In the genomic region with DNA sequence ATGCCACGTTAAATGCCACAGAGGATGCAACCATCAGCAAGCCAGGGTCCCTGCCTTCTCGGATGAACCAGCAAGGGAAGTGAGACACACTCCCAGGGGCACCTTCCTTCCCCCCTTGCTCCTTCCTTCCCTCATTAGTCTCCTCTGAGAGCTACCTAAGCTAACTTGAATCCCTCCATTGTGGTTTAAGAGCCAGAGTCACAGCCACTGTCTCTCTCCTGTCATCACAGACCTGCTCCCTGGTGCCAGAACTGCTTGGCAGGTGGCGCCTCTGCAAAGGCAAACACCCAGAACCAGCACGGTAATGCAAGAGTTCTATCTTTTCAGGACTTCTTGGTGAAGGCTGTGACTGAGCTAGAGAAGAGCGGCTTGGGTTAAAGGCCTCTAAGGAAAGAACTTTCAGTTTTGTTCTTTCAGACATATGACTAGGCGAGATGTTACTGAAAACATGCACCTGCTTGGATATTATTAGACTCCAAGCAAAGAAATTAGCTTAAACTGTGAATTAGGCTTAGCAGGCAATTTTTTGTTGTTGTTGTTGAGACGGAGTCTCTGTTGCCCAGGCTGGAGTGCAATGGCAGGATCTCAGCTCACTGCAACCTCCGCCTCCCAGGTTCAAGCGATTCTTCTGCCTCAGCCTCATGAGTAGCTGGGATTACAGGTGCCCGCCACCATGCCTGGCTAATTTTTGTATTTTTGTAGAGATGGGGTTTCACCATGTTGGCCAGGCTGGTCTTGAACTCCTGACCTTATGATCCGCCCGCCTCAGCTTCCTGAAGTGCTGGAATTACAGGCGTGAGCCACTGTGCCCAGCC, we compare ENCODE assay signal across 7 cellular contexts. TPM values are rescaled to one million over a fixed set of nuclear protein-coding genes. Genes with fewer than 3 reads are reported as not detected.
DNase-seq lines count a peak whose midpoint lies in the region; ATAC-seq and TF ChIP-seq lines count a peak whose summit lies in the region.
"Not testable (repeated sequence)": the region's sequence is repeated elsewhere in the genome, so short reads cannot be mapped to it uniquely, and the experiment has no call there.

No MANE protein-coding gene starts in this region.

- H3K4me1 Mint-ChIP-seq in brain = peaks cover 37% of the 10 kb centered on the region
- H3K4me1 Mint-ChIP-seq in naive thymus-derived CD8-positive, alpha-beta T cell = peaks cover 5 to 62% (median 21%) of the 10 kb centered on the region in 4 donors

- ATAC-seq in GM18502 (IDR thresholded peaks at IDR 0.05; ENCODE audit: poor library complexity, unreplicated experiment) (peak; percentile 80), GM19468 (IDR thresholded peaks at IDR 0.05; ENCODE audit: extremely low read depth, unreplicated experiment) (peak; percentile 72), HG02938 (IDR thresholded peaks at IDR 0.05; ENCODE audit: unreplicated experiment) (peak; percentile 80), HG03575 (IDR thresholded peaks at IDR 0.05; ENCODE audit: extremely low read depth, insufficient number of reproducible peaks, low FRiP score, unreplicated experiment) (peak; percentile 61)
- ATAC-seq in naive thymus-derived CD8-positive, alpha-beta T cell = not testable (repeated sequence)

- not testable (repeated sequence) for H3K27me3 Mint-ChIP-seq in brain; naive thymus-derived CD8-positive, alpha-beta T cell

- peaks cover 14% of the 10 kb centered on the region for H3K36me3 Mint-ChIP-seq in brain
- peaks cover 0 to 10% (median 6%) of the 10 kb centered on the region in 3 donors for H3K36me3 Mint-ChIP-seq in naive thymus-derived CD8-positive, alpha-beta T cell

- POLR2A ChIA-PET in naive thymus-derived CD8-positive, alpha-beta T cell (lab: Charles Lee) = interaction anchor here (1.8 kb wide), 1 partner anchor 8 kb away, joined by 4 read pairs; no protein-coding TSS in a partner anchor

- peak overlapping the region in 2 of 5 experiments; percentile 12 to 33 for H3K4me3 Mint-ChIP-seq in brain
- peak overlapping the region in 4 of 10 donors; percentile 45 to 67 (median 53) for H3K4me3 Mint-ChIP-seq in naive thymus-derived CD8-positive, alpha-beta T cell

- DNase-seq in activated CD4-positive, alpha-beta T cell treated with anti-CD3 and anti-CD28 coated beads for 48 hours = peak; percentile 43
- DNase-seq in naive thymus-derived CD8-positive, alpha-beta T cell = not testable (repeated sequence)

- TF ChIP-seq CTCF in brain (conservative IDR thresholded peaks at IDR 0.05) = not testable (repeated sequence)

- H3K27ac Mint-ChIP-seq in brain = peak overlapping the region; percentile 45 to 93 (median 66)
- peak overlapping the region in 8 of 10 donors; percentile 43 to 90 (median 66) for H3K27ac Mint-ChIP-seq in naive thymus-derived CD8-positive, alpha-beta T cell

- H3K9me3 Mint-ChIP-seq in brain; naive thymus-derived CD8-positive, alpha-beta T cell: not testable (repeated sequence)

RNA-seq across cellular contexts. Expression of gene ERN1, which starts 8.8 kb away (rescaled TPM):
- 2.7 TPM for polyA plus RNA-seq in brain (ENCODE audit: insufficient read depth, low read depth, low replicate concordance)
- 10 to 100 TPM; 23.6 to 24.0 TPM for total RNA-seq in naive thymus-derived CD8-positive, alpha-beta T cell
- 10 to 100 TPM in 2 of 3 donors, 1 to 10 TPM in 1; 9.3 to 21.2 (median 11.5) TPM for polyA plus RNA-seq in naive thymus-derived CD8-positive, alpha-beta T cell
